ENCODE assay signal across 9 cellular contexts in the genomic region with DNA sequence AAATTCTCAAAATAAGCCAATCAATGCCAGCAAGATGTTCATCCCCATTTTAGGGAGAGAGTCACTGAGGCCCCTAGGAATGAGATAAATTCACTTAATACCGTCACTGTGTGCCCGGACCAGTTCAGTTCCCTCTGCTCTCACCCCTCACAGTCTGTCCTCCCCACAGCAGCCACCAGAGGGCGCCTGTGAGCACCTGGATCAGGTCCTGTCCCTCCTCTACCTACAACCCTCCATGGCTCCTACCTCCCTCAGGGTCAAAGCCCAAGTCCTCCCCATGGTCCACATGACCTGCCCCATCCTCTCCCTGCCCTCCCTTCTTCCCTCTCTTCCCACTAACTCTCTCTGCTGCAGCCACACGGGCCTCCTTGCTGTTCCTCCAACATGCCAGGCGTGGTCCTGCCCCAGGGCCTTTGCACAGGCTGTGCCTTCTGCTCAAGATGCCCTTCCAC. TPM values are rescaled to one million over a fixed set of nuclear protein-coding genes. Genes with fewer than 3 reads are reported as not detected.
A peak's percentile ranks its signal among the peaks of the same experiment; 100 is the strongest.
DNase-seq lines count a peak whose midpoint lies in the region; ATAC-seq and TF ChIP-seq lines count a peak whose summit lies in the region.
"Had no signal": no experiment of that assay in that cellular context is flagged by ENCODE, and none has a peak within 500 bp of the region (broad histone marks: within the 10 kb centered on the region; RNA-seq: fewer than 3 reads in every experiment).

No MANE protein-coding gene starts in this region.

- CTCF ChIA-PET in Panc1 (lab: Charles Lee): no interaction called here

- no peak overlapping the region for H3K27ac Mint-ChIP-seq in activated T-helper 1 cell treated with anti-CD3 and anti-CD28 coated beads, Interleukin-12 subunit alpha, Interleukin-12 subunit beta, Interleukin-2, Interleukin-4 antibody, amounts not matched to agents 30 ng/mL and 10 ng/mL and 1 ng/mL, durations not matched to agents 14 hours and 24 hours and 36 hours
- H3K27ac Mint-ChIP-seq: T-helper 1 cell treated with Interleukin-12 subunit alpha and Interleukin-12 subunit beta and Interleukin-4 antibody, amounts not matched to agents 30 μg/mL and 1 μg/mL, for 36 hours had no signal

- no peaks in the 10 kb centered on the region for H3K9me3 Mint-ChIP-seq in activated T-helper 1 cell treated with anti-CD3 and anti-CD28 coated beads, Interleukin-12 subunit alpha, Interleukin-12 subunit beta, Interleukin-2, Interleukin-4 antibody, amounts not matched to agents 30 ng/mL and 10 ng/mL and 1 ng/mL, durations not matched to agents 14 hours and 24 hours and 36 hours
- H3K9me3 Mint-ChIP-seq: T-helper 1 cell treated with Interleukin-12 subunit alpha and Interleukin-12 subunit beta and Interleukin-4 antibody, amounts not matched to agents 30 μg/mL and 1 μg/mL, for 36 hours had no signal

- peaks cover 9% of the 10 kb centered on the region for H3K27me3 Mint-ChIP-seq in activated T-helper 1 cell treated with anti-CD3 and anti-CD28 coated beads, Interleukin-12 subunit alpha, Interleukin-12 subunit beta, Interleukin-2, Interleukin-4 antibody, amounts not matched to agents 30 ng/mL and 10 ng/mL and 1 ng/mL, durations not matched to agents 14 hours and 24 hours and 36 hours (ENCODE audit: insufficient read depth)

- POLR2A ChIA-PET in Panc1 (lab: Charles Lee): no interaction called here

- intact Hi-C loops in Panc1 (cut with micrococcal nuclease; ENCODE audit: unreplicated experiment) (no loop called here), head of caudate nucleus (cut with DNase I) (no loop called here)
- intact Hi-C loops in activated T-helper 1 cell treated with anti-CD3 and anti-CD28 coated beads, Interleukin-12 subunit alpha, Interleukin-12 subunit beta, Interleukin-2, Interleukin-4 antibody, amounts not matched to agents 30 ng/mL and 10 ng/mL and 1 ng/mL, durations not matched to agents 14 hours and 24 hours and 36 hours (cut with micrococcal nuclease): loop anchor here (10.0 kb wide), 1 partner anchor 380 kb away; the partner anchor contains the start of genes PIP5K1C and TJP3

- TF ChIP-seq CTCF in GM12874 (IDR thresholded peaks at IDR 0.05; ENCODE audit: insufficient read depth, low read depth, low read length) (peak; percentile 91), Panc1 (IDR thresholded peaks at IDR 0.05) (peak; percentile 89)

- H3K27ac ChIP-seq in Panc1 (ENCODE audit: low read length): no peak overlapping the region

- peak; percentile 39 for DNase-seq in Panc1 (ENCODE audit: low read depth, low spot score)
- DNase-seq in activated T-helper 1 cell treated with anti-CD3 and anti-CD28 coated beads, Interleukin-12 subunit alpha, Interleukin-12 subunit beta, Interleukin-2, Interleukin-4 antibody, amounts not matched to agents 30 ng/mL and 10 ng/mL and 1 ng/mL, durations not matched to agents 14 hours and 24 hours and 36 hours (ENCODE audit: low spot score): peak; percentile 52
- peak in 31 of 42 donors; percentile 23 to 81 (median 50) for DNase-seq in head of caudate nucleus
- peak; percentile 51 to 73 for DNase-seq in stimulated activated CD4-positive, alpha-beta T cell treated with anti-CD3 and anti-CD28 coated beads, Interleukin-15, amount 100 ng/mL, for 1 hour (ENCODE audit: low read depth in 1 of 2, low spot score in 1 of 2)
- no peak for DNase-seq in amniotic stem cell (lab: John Stamatoyannopoulos, UW)
- no peak for DNase-seq in NCI-H1694 treated with DMSO at 0.1 percent for 48 hours (lab: John Stamatoyannopoulos, UW)

- H3K4me3 ChIP-seq in Panc1 (ENCODE audit: low read depth in 2 of 2, low read length in 2 of 2): no peak overlapping the region

- H3K27me3 ChIP-seq in Panc1 (ENCODE audit: control insufficient read depth, insufficient read depth, low read length): peaks cover 3% of the 10 kb centered on the region; the same call in 1 of the 2 replicates

- H3K4me3 Mint-ChIP-seq in activated T-helper 1 cell treated with anti-CD3 and anti-CD28 coated beads, Interleukin-12 subunit alpha, Interleukin-12 subunit beta, Interleukin-2, Interleukin-4 antibody, amounts not matched to agents 30 ng/mL and 10 ng/mL and 1 ng/mL, durations not matched to agents 14 hours and 24 hours and 36 hours: no peak overlapping the region
- H3K4me3 Mint-ChIP-seq: T-helper 1 cell treated with Interleukin-12 subunit alpha and Interleukin-12 subunit beta and Interleukin-4 antibody, amounts not matched to agents 30 μg/mL and 1 μg/mL, for 36 hours had no signal

- no TSS peak for BruUV-seq in Panc1 (replicated peaks; lab: Mats Ljungman, UMichigan)

- H3K4me1 ChIP-seq in Panc1 (ENCODE audit: control insufficient read depth, insufficient read depth, low read length): no peaks in the 10 kb centered on the region

- H3K36me3 ChIP-seq in Panc1 (ENCODE audit: control insufficient read depth, insufficient read depth, low read length): no peaks in the 10 kb centered on the region

- in situ Hi-C loops in Panc1 (cut with HindIII; ENCODE audit: low pct_unique_long_range_greater_than_20kb, low sequenced_read_pairs): no loop called here

- H3K4me1 Mint-ChIP-seq in activated T-helper 1 cell treated with anti-CD3 and anti-CD28 coated beads, Interleukin-12 subunit alpha, Interleukin-12 subunit beta, Interleukin-2, Interleukin-4 antibody, amounts not matched to agents 30 ng/mL and 10 ng/mL and 1 ng/mL, durations not matched to agents 14 hours and 24 hours and 36 hours (ENCODE audit: low read depth): no peaks in the 10 kb centered on the region

- no peaks in the 10 kb centered on the region for H3K36me3 Mint-ChIP-seq in activated T-helper 1 cell treated with anti-CD3 and anti-CD28 coated beads, Interleukin-12 subunit alpha, Interleukin-12 subunit beta, Interleukin-2, Interleukin-4 antibody, amounts not matched to agents 30 ng/mL and 10 ng/mL and 1 ng/mL, durations not matched to agents 14 hours and 24 hours and 36 hours (ENCODE audit: low read depth)

- H3K9me3 ChIP-seq in Panc1 (ENCODE audit: control insufficient read depth, insufficient read depth, low read depth, low read length): no peaks in the 10 kb centered on the region

- peak; percentile 73 for ATAC-seq in Panc1
- ATAC-seq in HG03280 (IDR thresholded peaks at IDR 0.05; ENCODE audit: unreplicated experiment): no peak

RNA-seq across cellular contexts. Expression of gene NFIC, which starts 42.0 kb away (rescaled TPM):
- total RNA-seq in Panc1 (2021; ENCODE audit: unreplicated experiment): 120 TPM
- 56.0 TPM for polyA plus RNA-seq in Panc1 (2012; ENCODE audit: insufficient read length)
- 16.8 and 18.7 TPM in 2 replicates for total RNA-seq in activated T-helper 1 cell treated with anti-CD3 and anti-CD28 coated beads, Interleukin-12 subunit alpha, Interleukin-12 subunit beta, Interleukin-2, Interleukin-4 antibody, amounts not matched to agents 30 ng/mL and 10 ng/mL and 1 ng/mL, durations not matched to agents 14 hours and 24 hours and 36 hours

Comparison
In these comparisons a context has a peak if more than half of its experiments do, and no peak if none do; other contexts are left out.
1. DNase-seq: peak in Panc1 (single experiment), activated T-helper 1 cell treated with anti-CD3 and anti-CD28 coated beads, Interleukin-12 subunit alpha, Interleukin-12 subunit beta, Interleukin-2, Interleukin-4 antibody, amounts not matched to agents 30 ng/mL and 10 ng/mL and 1 ng/mL, durations not matched to agents 14 hours and 24 hours and 36 hours (single experiment), head of caudate nucleus (31 of 42) and stimulated activated CD4-positive, alpha-beta T cell treated with anti-CD3 and anti-CD28 coated beads, Interleukin-15, amount 100 ng/mL, for 1 hour (2 of 2); none in amniotic stem cell (single experiment) and NCI-H1694 treated with DMSO at 0.1 percent for 48 hours (single experiment).